In genomic region chr7:30914611-30915601, GRCh38 we compare ENCODE assay signal across 11 cellular contexts. TPM values are rescaled to one million over a fixed set of nuclear protein-coding genes. Genes with fewer than 3 reads are reported as not detected.
A peak's percentile ranks its signal among the peaks of the same experiment; 100 is the strongest.
DNase-seq lines count a peak whose midpoint lies in the region; ATAC-seq and TF ChIP-seq lines count a peak whose summit lies in the region.
"Had no signal": no experiment of that assay in that cellular context is flagged by ENCODE, and none has a peak within 500 bp of the region (broad histone marks: within the 10 kb centered on the region; RNA-seq: fewer than 3 reads in every experiment).

No MANE protein-coding gene starts in this region.

- peaks cover 0 to 30% (median 4%) of the 10 kb centered on the region in 4 donors for H3K36me3 ChIP-seq in upper lobe of left lung
- no peaks in the 10 kb centered on the region for H3K36me3 ChIP-seq in GM23338 (ENCODE audit: insufficient read depth)

- 38 to 47% methylated on average over 9 to 15 of the region's 15 CpGs for WGBS in upper lobe of left lung, 2 donors

- H3K4me3 Mint-ChIP-seq in activated T-cell treated with anti-CD3 and anti-CD28 coated beads, Interleukin-2, amount 50 U/mL, for 72 hours = no peak overlapping the region
- H3K4me3 Mint-ChIP-seq in GM23338 = no peak overlapping the region
- H3K4me3 Mint-ChIP-seq: activated T-cell treated with anti-CD3 and anti-CD28 coated beads, Interleukin-2, amount 50 U/mL, for 24 hours had no signal

- no peak for TF ChIP-seq CTCF in upper lobe of left lung (IDR thresholded peaks at IDR 0.05)
- no peak for TF ChIP-seq CTCF in GM23338 (conservative IDR thresholded peaks at IDR 0.05; ENCODE audit: low read depth in 2 of 2)

- peak in 1 of 4 donors; percentile 22 for TF ChIP-seq POLR2A in upper lobe of left lung (IDR thresholded peaks at IDR 0.05)

- no peaks in the 10 kb centered on the region for H3F3A ChIP-seq in GM23338 (replicated peaks; ENCODE audit: low read depth)

- DNase-seq in activated T-cell treated with anti-CD3 and anti-CD28 coated beads, Interleukin-2, amount 50 U/mL, for 72 hours = no peak
- DNase-seq in activated T-cell treated with anti-CD3 and anti-CD28 coated beads, Interleukin-2, amount 50 U/mL, for 1 hour = no peak
- peak; percentile 58 for DNase-seq in astrocyte of the hippocampus (ENCODE audit: low read depth, low spot score)
- peak; percentile 8 for DNase-seq in iris pigment epithelial cell (ENCODE audit: low read depth)
- no peak for DNase-seq in upper lobe of left lung
- DNase-seq in stimulated activated CD4-positive, alpha-beta T cell treated with anti-CD3 and anti-CD28 coated beads, Interleukin-1b, Interleukin-23, amount 100 ng/mL, for 48 hours = no peak
- DNase-seq in GM23338 (ENCODE audit: low spot score) = no peak
- no peak for DNase-seq in NCI-H524 treated with DMSO at 0.1 percent for 48 hours (lab: John Stamatoyannopoulos, UW)
- DNase-seq: activated T-cell treated with anti-CD3 and anti-CD28 coated beads, Interleukin-2, amount 50 U/mL, for 24 hours; NCI-H2081 had no signal

- H3K4me1 Mint-ChIP-seq in activated T-cell treated with anti-CD3 and anti-CD28 coated beads, Interleukin-2, amount 50 U/mL, for 72 hours (ENCODE audit: low read depth) = peaks cover 5% of the 10 kb centered on the region
- peaks cover 31% of the 10 kb centered on the region for H3K4me1 Mint-ChIP-seq in GM23338

- no peaks in the 10 kb centered on the region for H3K27me3 Mint-ChIP-seq in activated T-cell treated with anti-CD3 and anti-CD28 coated beads, Interleukin-2, amount 50 U/mL, for 72 hours (ENCODE audit: low read depth)
- peaks cover 9% of the 10 kb centered on the region for H3K27me3 Mint-ChIP-seq in GM23338 (ENCODE audit: insufficient read depth, low read depth, poor library complexity)
- H3K27me3 Mint-ChIP-seq: activated T-cell treated with anti-CD3 and anti-CD28 coated beads, Interleukin-2, amount 50 U/mL, for 24 hours had no signal

- peak; percentile 36 to 39 for ATAC-seq in activated T-cell treated with anti-CD3 and anti-CD28 coated beads, Interleukin-2, amount 50 U/mL, for 72 hours (replicated peaks in 1 of 2)
- ATAC-seq in upper lobe of left lung (ENCODE audit: low FRiP score in 2 of 2) (peak in 1 of 2 donors; percentile 40), GM23338 (no peak)

- peak in 1 of 4 donors; percentile 58 for TF ChIP-seq EP300 in upper lobe of left lung (IDR thresholded peaks at IDR 0.05)

- H4K20me1 ChIP-seq in GM23338 (replicated peaks; ENCODE audit: insufficient read depth) = no peaks in the 10 kb centered on the region

- no peak overlapping the region for H3K4me2 ChIP-seq in GM23338

- H3K4me3 ChIP-seq in upper lobe of left lung (peak overlapping the region; percentile 22 to 70 (median 64)), GM23338 (no peak overlapping the region)

- H3K27ac ChIP-seq in upper lobe of left lung (peak overlapping the region; percentile 76 to 89 (median 83)), GM23338 (ENCODE audit: low read depth) (no peak overlapping the region)

- H3K36me3 Mint-ChIP-seq in activated T-cell treated with anti-CD3 and anti-CD28 coated beads, Interleukin-2, amount 50 U/mL, for 72 hours (ENCODE audit: insufficient read depth in 2 of 2) = no peaks in the 10 kb centered on the region
- H3K36me3 Mint-ChIP-seq in GM23338 (ENCODE audit: low read depth) = no peaks in the 10 kb centered on the region; the same call in 2 of the 3 replicates

- no peak overlapping the region for H2AFZ ChIP-seq in GM23338

- no peak overlapping the region for H3K27ac Mint-ChIP-seq in activated T-cell treated with anti-CD3 and anti-CD28 coated beads, Interleukin-2, amount 50 U/mL, for 72 hours
- no peak overlapping the region for H3K27ac Mint-ChIP-seq in GM23338
- H3K27ac Mint-ChIP-seq: activated T-cell treated with anti-CD3 and anti-CD28 coated beads, Interleukin-2, amount 50 U/mL, for 24 hours had no signal

- H3K9me2 ChIP-seq in GM23338 (ENCODE audit: insufficient read depth) = no peaks in the 10 kb centered on the region

- no peaks in the 10 kb centered on the region for H3K79me2 ChIP-seq in GM23338 (replicated peaks; ENCODE audit: insufficient read depth)

- H3K4me1 ChIP-seq in upper lobe of left lung (peaks cover 51 to 74% (median 52%) of the 10 kb centered on the region in 4 donors), GM23338 (ENCODE audit: insufficient read depth) (no peaks in the 10 kb centered on the region)

- H3K27me3 ChIP-seq in upper lobe of left lung (no peaks in the 10 kb centered on the region), GM23338 (ENCODE audit: insufficient read depth) (no peaks in the 10 kb centered on the region)

- H3K9me3 ChIP-seq in upper lobe of left lung = no peaks in the 10 kb centered on the region

- H3K9me3 Mint-ChIP-seq in activated T-cell treated with anti-CD3 and anti-CD28 coated beads, Interleukin-2, amount 50 U/mL, for 72 hours = no peaks in the 10 kb centered on the region
- no peaks in the 10 kb centered on the region for H3K9me3 Mint-ChIP-seq in GM23338
- H3K9me3 Mint-ChIP-seq: activated T-cell treated with anti-CD3 and anti-CD28 coated beads, Interleukin-2, amount 50 U/mL, for 24 hours had no signal

TF ChIP-seq in GM23338, 12 proteins besides CTCF, POLR2A, EP300 and RAD21 (continues in another document):
- no peak for TF ChIP-seq REST (IDR thresholded peaks at IDR 0.05; ENCODE audit: unreplicated experiment)
- TF ChIP-seq ZNF114 (CRISPR knock-in tag; IDR thresholded peaks at IDR 0.05) = no peak
- TF ChIP-seq CREB1 (CRISPR knock-in tag; IDR thresholded peaks at IDR 0.05; ENCODE audit: low read depth) = no peak
- TF ChIP-seq NANOG (IDR thresholded peaks at IDR 0.05; ENCODE audit: borderline replicate concordance) = no peak
- no peak for TF ChIP-seq POLR2AphosphoS5 (IDR thresholded peaks at IDR 0.05; ENCODE audit: low read depth)
- TF ChIP-seq EZH2phosphoT487 (IDR thresholded peaks at IDR 0.05; ENCODE audit: unreplicated experiment) = no peak

RNA-seq across cellular contexts. Expression of gene AQP1, which starts 3.3 kb away (rescaled TPM):
- total RNA-seq in activated T-cell treated with anti-CD3 and anti-CD28 coated beads, Interleukin-2, amount 50 U/mL, for 72 hours = under 1 TPM; 0.60 to 0.72 TPM
- 1,000 to 10,000 TPM in 1 of 6 donors, 100 to 1,000 TPM in 5; 113 to 1,228 (median 802) TPM for total RNA-seq in upper lobe of left lung
- 0.28 TPM in 1 of 2 replicates, not detected in the other for total RNA-seq in GM23338 (2014; rRNA removed; shearing (Covaris generic))
- not detected in 2 replicates for polyA plus RNA-seq in GM23338 (2016; fragmentation: Nextera tagmentation; extraction: Ambion mirVana)

RNA-seq across cellular contexts. Expression of gene GHRHR, which starts 48.8 kb away (rescaled TPM):
- not detected for total RNA-seq in activated T-cell treated with anti-CD3 and anti-CD28 coated beads, Interleukin-2, amount 50 U/mL, for 72 hours
- 1 to 10 TPM in 2 of 6 donors, under 1 TPM in 2, not detected in 2; 0.67 to 3.1 (median 1.1) TPM for total RNA-seq in upper lobe of left lung
- total RNA-seq in GM23338 (2014; rRNA removed; shearing (Covaris generic)) = not detected in 2 replicates
- polyA plus RNA-seq in GM23338 (2016; fragmentation: Nextera tagmentation; extraction: Ambion mirVana) = 0.64 and 2.2 TPM in 2 replicates
- total RNA-seq: lung microvascular endothelial cell had no signal

Comparison
In these comparisons a context has a peak if more than half of its experiments do, and no peak if none do; other contexts are left out.
1. DNase-seq: peak in astrocyte of the hippocampus (single experiment) and iris pigment epithelial cell (single experiment); none in activated T-cell treated with anti-CD3 and anti-CD28 coated beads, Interleukin-2, amount 50 U/mL, for 72 hours (0 of 2), activated T-cell treated with anti-CD3 and anti-CD28 coated beads, Interleukin-2, amount 50 U/mL, for 1 hour (single experiment), upper lobe of left lung (0 of 2), stimulated activated CD4-positive, alpha-beta T cell treated with anti-CD3 and anti-CD28 coated beads, Interleukin-1b, Interleukin-23, amount 100 ng/mL, for 48 hours (single experiment), GM23338 (single experiment) and NCI-H524 treated with DMSO at 0.1 percent for 48 hours (single experiment).
2. RNA of gene AQP1, which starts 3.3 kb away (total RNA-seq): 113 to 1,228 TPM in upper lobe of left lung; 0.60 to 0.72 TPM in activated T-cell treated with anti-CD3 and anti-CD28 coated beads, Interleukin-2, amount 50 U/mL, for 72 hours and 0.28 TPM in GM23338; every median in the first group is over 10 times any median in the second.